In genomic region chr7:133854739-133855138, GRCh38 we compare ENCODE assay signal across 8 cellular contexts.
A peak's percentile ranks its signal among the peaks of the same experiment; 100 is the strongest.
DNase-seq lines count a peak whose midpoint lies in the region; TF ChIP-seq lines count a peak whose summit lies in the region.

No MANE protein-coding gene starts in this region.

- peak; percentile 58 for TF ChIP-seq CTCF in hepatocyte (IDR thresholded peaks at IDR 0.05; ENCODE audit: poor library complexity)

- DNase-seq in G401 (ENCODE audit: low spot score), result peak; percentile 46
- peak; percentile 26 for DNase-seq in MV-4-11 (lab: John Stamatoyannopoulos, UW)
- DNase-seq in SKM-1 (lab: John Stamatoyannopoulos, UW; ENCODE audit: unreplicated experiment), result peak; percentile 4
- DNase-seq in hepatocyte (ENCODE audit: low spot score), result peak; percentile 59
- DNase-seq in effector CD4-positive, alpha-beta T cell, result no peak
- DNase-seq in effector CD8-positive, alpha-beta T cell (lab: John Stamatoyannopoulos, UW), result no peak
- no peak for DNase-seq in posterior cingulate gyrus
- DNase-seq in C1 segment of cervical spinal cord (lab: John Stamatoyannopoulos, UW), result no peak

- no peaks in the 10 kb centered on the region for H4K20me1 ChIP-seq in hepatocyte (ENCODE audit: insufficient read depth, poor library complexity, severe bottlenecking)

- no peaks in the 10 kb centered on the region for H3K9me2 ChIP-seq in hepatocyte (replicated peaks; ENCODE audit: insufficient read depth)

- H3K4me1 ChIP-seq in hepatocyte (ENCODE audit: insufficient read depth), result no peaks in the 10 kb centered on the region

- no peaks in the 10 kb centered on the region for H3K79me2 ChIP-seq in hepatocyte

- no peak overlapping the region for H3K4me2 ChIP-seq in hepatocyte

- H3K36me3 ChIP-seq in hepatocyte (replicated peaks; ENCODE audit: insufficient read depth, low read depth), result no peaks in the 10 kb centered on the region

- H3K9me3 ChIP-seq in hepatocyte (ENCODE audit: low read depth), result no peaks in the 10 kb centered on the region

- intact Hi-C loops in posterior cingulate gyrus (cut with DNase I), result no loop called here

- no peak overlapping the region for H3K4me3 ChIP-seq in hepatocyte

- no peak overlapping the region for H3K27ac ChIP-seq in hepatocyte

- H2AFZ ChIP-seq in hepatocyte, result no peak overlapping the region

- no peaks in the 10 kb centered on the region for H3K27me3 ChIP-seq in hepatocyte

- in situ Hi-C loops in G401 (cut with HindIII; ENCODE audit: low sequenced_read_pairs), result no loop called here

Comparison
In these comparisons a context has a peak if more than half of its experiments do, and no peak if none do; other contexts are left out.
1. DNase-seq: peak in G401 (single experiment), MV-4-11 (single experiment), SKM-1 (single experiment) and hepatocyte (single experiment); none in effector CD4-positive, alpha-beta T cell (single experiment), effector CD8-positive, alpha-beta T cell (single experiment), posterior cingulate gyrus (0 of 10) and C1 segment of cervical spinal cord (0 of 14).